Comparison of ENCODE assay signal across 6 cellular contexts in the genomic region with DNA sequence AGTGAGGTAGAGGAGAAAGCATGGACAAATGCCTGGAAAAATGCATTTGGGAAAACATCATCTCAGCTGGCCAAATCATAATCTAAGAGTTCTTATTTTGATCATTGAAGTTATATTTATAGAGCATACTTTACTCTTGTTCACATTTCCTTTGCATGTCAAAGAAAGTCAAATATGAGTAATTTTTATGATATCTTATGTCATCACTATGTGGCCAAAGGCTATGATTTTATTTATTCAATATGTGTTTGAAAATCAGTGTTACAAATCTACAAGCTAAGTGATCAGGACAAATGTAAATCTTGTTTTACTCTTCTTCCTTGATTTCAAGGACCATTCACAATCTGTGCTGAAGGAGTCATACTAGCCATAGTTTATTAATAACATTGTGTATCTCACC.
"Had no signal": no experiment of that assay in that cellular context is flagged by ENCODE, and none has a peak within 500 bp of the region (broad histone marks: within the 10 kb centered on the region; RNA-seq: fewer than 3 reads in every experiment).

No MANE protein-coding gene starts in this region.

- H2AFZ ChIP-seq: GM23338 had no signal

- H3K4me2 ChIP-seq: GM23338 had no signal

- ATAC-seq: GM23338, K562 had no signal

- H3K4me3 ChIP-seq: GM23338, K562 had no signal

- DNase-seq: H9, HCEC 1CT, IMR-90, KG1 had no signal
